8 cellular contexts compared by ENCODE assay signal in the genomic region with DNA sequence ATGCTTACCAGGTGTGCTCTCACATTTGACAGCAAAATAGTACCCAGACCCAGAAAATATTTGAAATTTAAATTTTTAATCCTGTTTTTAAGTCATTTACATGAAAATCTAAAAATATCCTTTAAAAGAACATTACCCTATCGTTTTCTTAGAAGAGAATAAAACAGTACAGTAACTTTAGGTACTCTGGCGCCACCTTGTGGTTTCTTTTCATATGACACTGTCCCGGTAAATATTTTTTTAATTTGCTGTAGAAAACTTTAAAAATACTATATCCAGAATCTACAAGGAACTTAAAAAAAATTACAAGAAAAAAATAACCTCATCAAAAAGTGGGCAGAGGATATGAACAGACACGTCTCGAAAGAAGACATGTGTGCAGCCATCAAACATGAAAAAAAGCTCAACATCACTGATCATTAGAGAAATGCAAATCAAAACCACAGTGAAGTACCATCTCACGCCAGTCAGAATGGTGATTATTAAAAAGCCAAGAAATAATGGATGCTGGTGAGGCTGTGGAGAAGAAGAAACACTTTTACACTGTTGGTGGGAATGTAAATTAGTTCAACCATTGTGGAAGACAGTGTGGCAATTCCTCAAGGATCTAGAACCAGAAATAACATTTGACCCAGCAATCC.
DNase-seq lines count a peak whose midpoint lies in the region; ATAC-seq and TF ChIP-seq lines count a peak whose summit lies in the region.

No MANE protein-coding gene starts in this region.

- H3K9me3 ChIP-seq in osteoblast (ENCODE audit: low read depth, low read length): no peaks in the 10 kb centered on the region

- peak overlapping the region; percentile 59 for H3K4me2 ChIP-seq in osteoblast (ENCODE audit: insufficient read depth, low read length)

- H3K79me2 ChIP-seq in osteoblast (ENCODE audit: insufficient read depth, low read length): no peaks in the 10 kb centered on the region

- peak; percentile 64 for ATAC-seq in HG02870 (IDR thresholded peaks at IDR 0.05; ENCODE audit: unreplicated experiment)

- DNase-seq in NCI-H2196 (lab: John Stamatoyannopoulos, UW; ENCODE audit: unreplicated experiment): peak; percentile 27
- no peak for DNase-seq in NCI-H2196 treated with DMSO at 0.1 percent for 48 hours (lab: John Stamatoyannopoulos, UW; ENCODE audit: unreplicated experiment)
- DNase-seq in NCI-H345 (lab: John Stamatoyannopoulos, UW): peak; percentile 33
- peak; percentile 8 to 29 for DNase-seq in activated CD8-positive, alpha-beta memory T cell treated with anti-CD3 and anti-CD28 coated beads for 1 hour (ENCODE audit: extremely low read depth in 1 of 2, low read depth in 1 of 2)
- DNase-seq in epithelial cell of esophagus (ENCODE audit: low read depth): peak; percentile 53
- no peak for DNase-seq in osteoblast (ENCODE audit: insufficient read length, low spot score, missing footprints)
- DNase-seq in ecto neural progenitor cell (ENCODE audit: low spot score): no peak

- H3K27ac ChIP-seq in osteoblast (ENCODE audit: low read depth, low read length): no peak overlapping the region

- no peak overlapping the region for H2AFZ ChIP-seq in osteoblast (ENCODE audit: low read length)

- H3K4me3 ChIP-seq in epithelial cell of esophagus (ENCODE audit: low read length) (no peak overlapping the region), osteoblast (ENCODE audit: insufficient read depth, low read length) (no peak overlapping the region)

- no peaks in the 10 kb centered on the region for H3K27me3 ChIP-seq in osteoblast (ENCODE audit: insufficient read depth, low read length)

- H3K4me1 ChIP-seq in osteoblast (ENCODE audit: insufficient read depth, low read length): peaks cover 9% of the 10 kb centered on the region

- H3K36me3 ChIP-seq in osteoblast (ENCODE audit: insufficient read depth, low read length): no peaks in the 10 kb centered on the region

- no peaks in the 10 kb centered on the region for H4K20me1 ChIP-seq in osteoblast (ENCODE audit: insufficient read depth, low read length)

- TF ChIP-seq CTCF in epithelial cell of esophagus (IDR thresholded peaks at IDR 0.05; ENCODE audit: insufficient read depth, low read depth, low read length, missing control alignments): peak; percentile 60
- peak; percentile 77 for TF ChIP-seq CTCF in osteoblast (IDR thresholded peaks at IDR 0.05; ENCODE audit: extremely low read depth, low read depth, low read length)

Comparison
In these comparisons a context has a peak if more than half of its experiments do, and no peak if none do; other contexts are left out.
1. DNase-seq: peak in NCI-H2196 (single experiment), NCI-H345 (single experiment), activated CD8-positive, alpha-beta memory T cell treated with anti-CD3 and anti-CD28 coated beads for 1 hour (2 of 2) and epithelial cell of esophagus (single experiment); none in NCI-H2196 treated with DMSO at 0.1 percent for 48 hours (single experiment), osteoblast (single experiment) and ecto neural progenitor cell (single experiment).